ENCODE assay signal across 21 cellular contexts in genomic region chr5:53825926-53826325, GRCh38.
"Had no signal": no experiment of that assay in that cellular context is flagged by ENCODE, and none has a peak within 500 bp of the region (broad histone marks: within the 10 kb centered on the region; RNA-seq: fewer than 3 reads in every experiment).

No MANE protein-coding gene starts in this region.

- H3K9me3 ChIP-seq: SJSA1 had no signal

- H3K4me3 ChIP-seq: SJSA1, SK-N-MC had no signal

- DNase-seq: IMR-90, Kasumi-1, KG1, MV-4-11, NCI-H1048, NCI-H1105, NCI-H1417, NCI-H1436 treated with DMSO at 0.1 percent for 48 hours, NCI-H1694, NCI-H187 treated with DMSO at 0.1 percent for 48 hours, NCI-H2081, NCI-H2107, NCI-H2227 treated with DMSO at 0.1 percent for 48 hours, NCI-H524, NCI-H526 treated with DMSO at 0.1 percent for 48 hours, NCI-H748 treated with DMSO at 0.1 percent for 48 hours, Right ventricle myocardium superior, RPMI8226, SIG-M5 had no signal

- H3K27me3 ChIP-seq: SJSA1 had no signal

- H3K36me3 ChIP-seq: SJSA1 had no signal

- H3K27ac ChIP-seq: SK-N-MC had no signal
